In genomic region chr7:1385086-1385808, GRCh38 we compare ENCODE assay signal across 12 cellular contexts.
DNase-seq lines count a peak whose midpoint lies in the region; ATAC-seq, FAIRE-seq and TF ChIP-seq lines count a peak whose summit lies in the region.
"Had no signal": no experiment of that assay in that cellular context is flagged by ENCODE, and none has a peak within 500 bp of the region (broad histone marks: within the 10 kb centered on the region; RNA-seq: fewer than 3 reads in every experiment).

No MANE protein-coding gene starts in this region.

- peaks cover 6% of the 10 kb centered on the region for H3F3A ChIP-seq in SK-N-SH (replicated peaks; ENCODE audit: insufficient read depth)

- TF ChIP-seq EP300 in SK-N-SH (IDR thresholded peaks at IDR 0.05; ENCODE audit: borderline replicate concordance in 1 of 2, low read depth in 1 of 2, low read length in 1 of 2), result no peak

- FAIRE-seq in urothelium cell line (lab: Jason Lieb, UNC), result peak; percentile 46

- peaks cover 97% of the 10 kb centered on the region for H3K27me3 ChIP-seq in SK-N-SH (ENCODE audit: insufficient read depth)
- H3K27me3 ChIP-seq in H7 (ENCODE audit: control insufficient read depth, insufficient read depth, low read length), result no peaks in the 10 kb centered on the region

- no peaks in the 10 kb centered on the region for H3K79me2 ChIP-seq in SK-N-SH (ENCODE audit: insufficient read depth)

- H3K4me2 ChIP-seq in SK-N-SH, result no peak overlapping the region

- no peak overlapping the region for H3K27ac ChIP-seq in SK-N-SH (ENCODE audit: low read depth in 2 of 2, low read length in 1 of 2)
- H3K27ac ChIP-seq: 22Rv1 had no signal

- CTCF ChIA-PET in SK-N-SH (lab: Yijun Ruan, JAX), result interaction anchor here (0.6 to 1.6 kb wide), 5 partner anchors 9 to 192 kb away, joined by 3 to 6 read pairs (median 4); no protein-coding TSS in a partner anchor

- no peak for TF ChIP-seq CTCF in SK-N-SH (IDR thresholded peaks at IDR 0.05)
- no peak for TF ChIP-seq CTCF in mucosa of descending colon (IDR thresholded peaks at IDR 0.05)

- H3K4me1 ChIP-seq in SK-N-SH (ENCODE audit: control insufficient read depth in 1 of 2, insufficient read depth in 2 of 2, low read depth in 1 of 2, low read length in 1 of 2) (no peaks in the 10 kb centered on the region; a peak in 1 of 4 replicates), mucosa of descending colon (ENCODE audit: low read depth) (no peaks in the 10 kb centered on the region)

- ATAC-seq in SK-N-SH treated with all-trans-retinoic acid at 6 μM for 48 hours (no peak), left lobe of liver (peak; percentile 17), HG03175 (IDR thresholded peaks at IDR 0.05; ENCODE audit: unreplicated experiment) (no peak), mucosa of descending colon (no peak), HG03469 (IDR thresholded peaks at IDR 0.05; ENCODE audit: unreplicated experiment) (no peak)

- POLR2A ChIA-PET in SK-N-SH (lab: Yijun Ruan, JAX), result no interaction called here

- H4K20me1 ChIP-seq in SK-N-SH (ENCODE audit: insufficient read depth), result peaks cover 3% of the 10 kb centered on the region; the same call in 1 of the 2 replicates

- no peak for TF ChIP-seq RAD21 in SK-N-SH (IDR thresholded peaks at IDR 0.05; ENCODE audit: low read length)

- no peaks in the 10 kb centered on the region for H3K9me2 ChIP-seq in SK-N-SH

- no peak overlapping the region for H2AFZ ChIP-seq in SK-N-SH (ENCODE audit: low read depth)

- intact Hi-C loops in mucosa of descending colon (cut with DNase I, micrococcal nuclease), result no loop called here

- H3K4me3 ChIP-seq in SK-N-SH (ENCODE audit: low read depth in 2 of 2, low read length in 1 of 2) (no peak overlapping the region), H7 (ENCODE audit: insufficient read depth, low read depth, low read length) (no peak overlapping the region), mucosa of descending colon (no peak overlapping the region)

- no peaks in the 10 kb centered on the region for H3K9me3 ChIP-seq in SK-N-SH
- no peaks in the 10 kb centered on the region for H3K9me3 ChIP-seq in mucosa of descending colon

- 14% methylated on average over 16 of the region's 23 CpGs for WGBS in SK-N-SH (ENCODE audit: low lambda C conversion rate)

- no peak overlapping the region for H3K9ac ChIP-seq in SK-N-SH

- H3K36me3 ChIP-seq in SK-N-SH (replicated peaks in 1 of 2; ENCODE audit: control insufficient read depth in 1 of 2, insufficient read depth in 2 of 2, low read length in 1 of 2), result no peaks in the 10 kb centered on the region
- no peaks in the 10 kb centered on the region for H3K36me3 ChIP-seq in H7 (replicated peaks; ENCODE audit: control insufficient read depth, insufficient read depth, low read length)
- H3K36me3 ChIP-seq in mucosa of descending colon (ENCODE audit: low read depth), result no peaks in the 10 kb centered on the region

- DNase-seq in SK-N-SH (peak; percentile 47), H7 (peak; percentile 64), left lobe of liver (ENCODE audit: low spot score) (no peak), urothelium cell line (ENCODE audit: low spot score) (no peak), mucosa of descending colon (no peak)
- DNase-seq: Calu3; CD4-positive, alpha-beta T cell; DMS 273 treated with DMSO at 0.1 percent for 48 hours had no signal

TF ChIP-seq in SK-N-SH, 30 proteins besides CTCF, POLR2A, EP300 and RAD21 (continues in another document):
- TF ChIP-seq FOXM1 (IDR thresholded peaks at IDR 0.05; ENCODE audit: low read depth) (no peak), USF2 (IDR thresholded peaks at IDR 0.05; ENCODE audit: borderline replicate concordance, low read depth, low read length) (no peak), TCF12 (IDR thresholded peaks at IDR 0.05) (no peak), FOSL2 (IDR thresholded peaks at IDR 0.05; ENCODE audit: borderline replicate concordance, low read depth) (no peak), POLR2AphosphoS5 (IDR thresholded peaks at IDR 0.05; ENCODE audit: low read depth, low read length) (no peak), EZH2phosphoT487 (IDR thresholded peaks at IDR 0.05; ENCODE audit: borderline replicate concordance, low read depth) (no peak), CHD2 (IDR thresholded peaks at IDR 0.05; ENCODE audit: low read length, partially characterized antibody) (no peak), SIN3A (IDR thresholded peaks at IDR 0.05; ENCODE audit: borderline replicate concordance, low read depth, low read length) (no peak), MEF2A (IDR thresholded peaks at IDR 0.05; ENCODE audit: borderline replicate concordance, low read depth) (no peak), MAX (IDR thresholded peaks at IDR 0.05; ENCODE audit: low read depth) (no peak), TEAD4 (IDR thresholded peaks at IDR 0.05; ENCODE audit: borderline replicate concordance, insufficient read depth) (no peak), GATA2 (CRISPR knock-in tag; IDR thresholded peaks at IDR 0.05) (no peak), IRF3 (IDR thresholded peaks at IDR 0.05; ENCODE audit: low read depth, low read length) (no peak)

TF ChIP-seq in SK-N-SH treated with all-trans-retinoic acid at 6 μM for 48 hours, 23 proteins besides CTCF, POLR2A, EP300 and RAD21:
- TF ChIP-seq PATZ1 (CRISPR knock-in tag; IDR thresholded peaks at IDR 0.05; ENCODE audit: borderline replicate concordance) (no peak), SNAI2 (CRISPR knock-in tag; IDR thresholded peaks at IDR 0.05) (no peak), CSRNP3 (CRISPR knock-in tag; IDR thresholded peaks at IDR 0.05) (no peak), POU6F1 (CRISPR knock-in tag; IDR thresholded peaks at IDR 0.05; ENCODE audit: borderline replicate concordance, low read depth) (no peak), TCF4 (CRISPR knock-in tag; IDR thresholded peaks at IDR 0.05; ENCODE audit: borderline replicate concordance) (no peak), CSDC2 (CRISPR knock-in tag; IDR thresholded peaks at IDR 0.05) (no peak), OSR1 (CRISPR knock-in tag; IDR thresholded peaks at IDR 0.05) (no peak)

Comparison
In these comparisons a context has a peak if more than half of its experiments do, and no peak if none do; other contexts are left out.
1. DNase-seq: peak in SK-N-SH (single experiment) and H7 (single experiment); none in left lobe of liver (single experiment), urothelium cell line (single experiment) and mucosa of descending colon (0 of 3).